Comparison of ENCODE assay signal across 13 cellular contexts in the genomic region with DNA sequence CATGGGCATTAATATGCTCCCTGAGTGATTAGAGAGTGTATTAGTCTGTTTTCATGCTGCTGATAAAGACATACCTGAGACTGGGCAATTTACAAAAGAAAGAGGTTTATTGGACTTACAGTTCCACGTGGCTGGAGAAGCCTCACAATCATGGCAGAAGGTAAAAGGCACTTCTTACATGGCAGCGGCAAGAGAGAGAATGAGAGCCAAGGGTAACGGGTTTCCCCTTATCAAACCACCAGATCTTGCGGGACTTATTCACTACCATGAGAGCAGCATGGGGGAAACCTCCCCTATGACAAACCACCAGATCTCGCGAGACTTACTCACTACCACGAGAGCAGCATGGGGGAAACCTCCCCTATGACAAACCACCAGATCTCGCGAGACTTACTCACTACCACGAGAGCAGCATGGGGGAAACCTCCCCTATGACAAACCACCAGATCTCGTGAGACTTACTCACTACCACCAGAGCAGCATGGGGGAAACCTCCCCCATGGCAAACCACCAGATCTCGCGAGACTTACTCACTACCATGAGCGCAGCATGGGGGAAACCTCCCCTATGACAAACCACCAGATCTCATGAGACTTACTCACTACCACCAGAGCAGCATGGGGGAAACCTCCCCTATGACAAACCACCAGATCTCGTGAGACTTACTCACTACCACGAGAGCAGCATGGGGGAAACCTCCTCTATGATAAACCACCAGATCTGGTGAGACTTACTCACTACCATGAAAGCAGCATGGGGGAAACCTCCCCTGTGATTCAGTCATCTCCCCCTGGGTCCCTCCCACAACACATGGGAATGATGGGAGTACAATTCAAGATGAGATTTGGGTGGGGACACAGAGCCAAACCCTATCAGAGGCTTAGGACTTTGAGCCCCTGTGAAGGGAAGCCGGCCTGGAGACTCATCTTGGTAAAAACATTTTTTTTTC. TPM values are rescaled to one million over a fixed set of nuclear protein-coding genes. Genes with fewer than 3 reads are reported as not detected.
DNase-seq lines count a peak whose midpoint lies in the region; ATAC-seq, FAIRE-seq and TF ChIP-seq lines count a peak whose summit lies in the region.
"Not testable (repeated sequence)": the region's sequence is repeated elsewhere in the genome, so short reads cannot be mapped to it uniquely, and the experiment has no call there.
"Had no signal": no experiment of that assay in that cellular context is flagged by ENCODE, and none has a peak within 500 bp of the region (broad histone marks: within the 10 kb centered on the region; RNA-seq: fewer than 3 reads in every experiment).

No MANE protein-coding gene starts in this region.

- not testable (repeated sequence) for TF ChIP-seq POLR2A in A549 (IDR thresholded peaks at IDR 0.05; ENCODE audit: low read length); H54 (IDR thresholded peaks at IDR 0.05; ENCODE audit: low read depth, low read length); NB4 (IDR thresholded peaks at IDR 0.05; ENCODE audit: extremely low read depth, insufficient read length); K562 (conservative IDR thresholded peaks at IDR 0.05)

- not testable (repeated sequence) for TF ChIP-seq RAD21 in A549 (conservative IDR thresholded peaks at IDR 0.05 in 1 of 2, IDR thresholded peaks at IDR 0.05 in 1 of 2); K562 (CRISPR knock-in tag; conservative IDR thresholded peaks at IDR 0.05 in 1 of 2, IDR thresholded peaks at IDR 0.05 in 1 of 2)

- not testable (repeated sequence) for H3K9me3 Mint-ChIP-seq in activated CD4-positive, alpha-beta T cell treated with anti-CD3 and anti-CD28 coated beads for 36 hours (ENCODE audit: low read depth); immature natural killer cell
- peaks cover 10% of the 10 kb centered on the region for H3K9me3 Mint-ChIP-seq in activated T-helper 17 cell treated with anti-CD3 and anti-CD28 coated beads, Interleukin-2, amount 50 U/mL, for 72 hours

- H3K27me3 ChIP-seq in K562 (ENCODE audit: control insufficient read depth in 2 of 2, insufficient read depth in 2 of 2, low read length in 2 of 2): peaks cover 0 to 41% of the 10 kb centered on the region in 2 experiments; a peak in 2 of 5 replicates

- peak overlapping the region; percentile 67 for H3K27ac Mint-ChIP-seq in activated CD4-positive, alpha-beta T cell treated with anti-CD3 and anti-CD28 coated beads for 36 hours
- peak overlapping the region; percentile 41 for H3K27ac Mint-ChIP-seq in activated T-helper 17 cell treated with anti-CD3 and anti-CD28 coated beads, Interleukin-2, amount 50 U/mL, for 72 hours
- H3K27ac Mint-ChIP-seq in immature natural killer cell: peak overlapping the region in 5 of 6 donors; percentile 5 to 58 (median 42)

- not testable (repeated sequence) for H3K9me1 ChIP-seq in K562 (ENCODE audit: control insufficient read depth, insufficient read depth, low read length)

- TF ChIP-seq CTCF in A549 (IDR thresholded peaks at IDR 0.05); NB4 (IDR thresholded peaks at IDR 0.05; ENCODE audit: low read depth, low read length); K562 (IDR thresholded peaks at IDR 0.05 in 2 of 3, conservative IDR thresholded peaks at IDR 0.05 in 1 of 3; ENCODE audit: insufficient read depth in 2 of 3, low read depth in 1 of 3, low read length in 3 of 3): not testable (repeated sequence)

- H3K79me2 ChIP-seq in K562 (ENCODE audit: control insufficient read depth, insufficient read depth, low read length): not testable (repeated sequence)

- H3K9me3 ChIP-seq in A549; K562 (replicated peaks; ENCODE audit: control insufficient read depth, insufficient read depth, low read depth, low read length): not testable (repeated sequence)

- H3K4me1 Mint-ChIP-seq in activated CD4-positive, alpha-beta T cell treated with anti-CD3 and anti-CD28 coated beads for 36 hours; activated T-helper 17 cell treated with anti-CD3 and anti-CD28 coated beads, Interleukin-2, amount 50 U/mL, for 72 hours: not testable (repeated sequence)
- peaks cover 8 to 13% of the 10 kb centered on the region in 2 donors for H3K4me1 Mint-ChIP-seq in immature natural killer cell

- not testable (repeated sequence) for H3K4me2 ChIP-seq in A549
- 0 out of 2 replicates have a peak overlapping the region, but pooled peaks have one; percentile 18 for H3K4me2 ChIP-seq in K562 (ENCODE audit: insufficient read depth, low read length)

- H3K9ac ChIP-seq in K562 (ENCODE audit: insufficient read depth in 1 of 2, low read depth in 2 of 2, low read length in 2 of 2): not testable (repeated sequence)

- WGBS in A549 (ENCODE audit: missing lambda C conversion rate): 24% methylated on average over 5 of the region's 17 CpGs
- 1% methylated on average over 14 of the region's 17 CpGs for WGBS in K562 (ENCODE audit: insufficient coverage, low coverage, missing lambda C conversion rate)

- not testable (repeated sequence) for H3K27ac ChIP-seq in A549; K562 (ENCODE audit: extremely low read depth, low read depth, low read length)

- not testable (repeated sequence) for H4K20me1 ChIP-seq in K562 (replicated peaks; ENCODE audit: control insufficient read depth, insufficient read depth, low read length)

- H3K4me1 ChIP-seq in A549; K562 (replicated peaks in 1 of 2; ENCODE audit: control insufficient read depth in 2 of 2, insufficient read depth in 2 of 2, low read length in 2 of 2): not testable (repeated sequence)

- in situ Hi-C loops in K562 (cut with MboI): not testable (repeated sequence)

- not testable (repeated sequence) for H3K4me3 ChIP-seq in A549; NB4 (ENCODE audit: low read depth, low read length); K562

- not testable (repeated sequence) for H3K36me3 ChIP-seq in K562 (ENCODE audit: control insufficient read depth, insufficient read depth, low read length)

- not testable (repeated sequence) for TF ChIP-seq EP300 in A549 (IDR thresholded peaks at IDR 0.05); K562 (IDR thresholded peaks at IDR 0.05; ENCODE audit: low read length)

- H3K4me3 Mint-ChIP-seq in activated CD4-positive, alpha-beta T cell treated with anti-CD3 and anti-CD28 coated beads for 36 hours; activated T-helper 17 cell treated with anti-CD3 and anti-CD28 coated beads, Interleukin-2, amount 50 U/mL, for 72 hours; immature natural killer cell: not testable (repeated sequence)

- POLR2A ChIA-PET in A549 (lab: Yijun Ruan, JAX); activated CD4-positive, alpha-beta T cell treated with anti-CD3 and anti-CD28 coated beads for 36 hours (lab: Charles Lee); K562 (lab: Yijun Ruan, JAX): not testable (repeated sequence)

- CTCF ChIA-PET in A549 (lab: Yijun Ruan, JAX); activated CD4-positive, alpha-beta T cell treated with anti-CD3 and anti-CD28 coated beads for 36 hours (lab: Charles Lee); K562 (lab: Yijun Ruan, JAX; ENCODE audit: low intra/inter-chr PET ratio): not testable (repeated sequence)

- H2AFZ ChIP-seq in K562 (ENCODE audit: low read depth, low read length): not testable (repeated sequence)

- FAIRE-seq in A549 (lab: Jason Lieb, UNC): not testable (repeated sequence)
- FAIRE-seq in H54 (lab: Jason Lieb, UNC): peak; percentile 53
- peak; percentile 82 for FAIRE-seq in K562 (lab: Jason Lieb, UNC)

- DNase-seq in A549 (ENCODE audit: low read depth in 1 of 2, low spot score in 1 of 2) (peak in 1 of 2 experiments; percentile 7), NB4 (ENCODE audit: low read depth) (peak; percentile 46), K562 (ENCODE audit: extremely low read depth in 1 of 4, low spot score in 3 of 4) (peak in 1 of 4 experiments; percentile 30), immature natural killer cell (peak in 2 of 3 donors; percentile 13 to 15)
- not testable (repeated sequence) for DNase-seq in H54 (ENCODE audit: insufficient read length, low spot score)
- peak; percentile 34 for DNase-seq in activated CD4-positive, alpha-beta T cell treated with anti-CD3 and anti-CD28 coated beads for 36 hours
- DNase-seq in stimulated activated CD4-positive, alpha-beta T cell treated with anti-CD3 and anti-CD28 coated beads, Interleukin-1b, Interleukin-23, amount 100 ng/mL, for 48 hours: peak; percentile 27

- BruUV-seq in K562 (replicated peaks; lab: Mats Ljungman, UMichigan): not testable (repeated sequence)

- intact Hi-C loops in activated CD4-positive, alpha-beta T cell treated with anti-CD3 and anti-CD28 coated beads for 36 hours (cut with DNase I, micrococcal nuclease); K562 (cut with micrococcal nuclease): not testable (repeated sequence)

- H3K27me3 Mint-ChIP-seq in activated CD4-positive, alpha-beta T cell treated with anti-CD3 and anti-CD28 coated beads for 36 hours; immature natural killer cell (ENCODE audit: low read depth in 3 of 3): not testable (repeated sequence)
- peaks cover 12% of the 10 kb centered on the region for H3K27me3 Mint-ChIP-seq in activated T-helper 17 cell treated with anti-CD3 and anti-CD28 coated beads, Interleukin-2, amount 50 U/mL, for 72 hours

- not testable (repeated sequence) for ATAC-seq in A549, K562
- peak; percentile 49 for ATAC-seq in activated CD4-positive, alpha-beta T cell treated with anti-CD3 and anti-CD28 coated beads for 36 hours
- ATAC-seq in activated T-helper 17 cell treated with anti-CD3 and anti-CD28 coated beads, Interleukin-2, amount 50 U/mL, for 72 hours (replicated peaks): peak; percentile 60

- H3K36me3 Mint-ChIP-seq in activated CD4-positive, alpha-beta T cell treated with anti-CD3 and anti-CD28 coated beads for 36 hours (ENCODE audit: low read depth); activated T-helper 17 cell treated with anti-CD3 and anti-CD28 coated beads, Interleukin-2, amount 50 U/mL, for 72 hours (ENCODE audit: low read depth): not testable (repeated sequence)
- H3K36me3 Mint-ChIP-seq in immature natural killer cell: peaks cover 0 to 17% (median 0%) of the 10 kb centered on the region in 3 donors

RNA-seq across cellular contexts. Expression of a gene that starts 32.4 kb away (rescaled TPM):
- polyA plus RNA-seq in A549 (2011; rRNA removed) (not detected in 2 replicates), A549 (2017; fragmentation: RNase III; extraction: RNeasy Plus Mini Kit Qiagen cat#74134 plus additional on column Dnase treatment) (0.03 TPM in 1 of 3 replicates, not detected in the others), K562 (2011; rRNA removed) (0.04 and 0.08 TPM in 2 replicates), K562 (2014; fragmentation: Illumina TruSeq; extraction: Trizol) (0.22 and 0.33 TPM in 2 replicates), K562 (2014; fragmentation: Nextera tagmentation; extraction: Ambion mirVana) (under 1 TPM in 1 of 2 experiments, not detected in 1; 0.01 TPM), K562 (2014; rRNA removed) (0.17 and 0.22 TPM in 2 replicates), immature natural killer cell (1 to 10 TPM in 1 of 3 donors, under 1 TPM in 2; 0.09 to 1.8 (median 0.24) TPM)
- polyA plus RNA-seq in A549 (2012; cell fraction: cytosol; rRNA removed): not detected in 2 replicates
- not detected in 2 replicates for polyA plus RNA-seq in A549 (2012; cell fraction: nucleus; rRNA removed)
- polyA minus RNA-seq in A549 (2011; rRNA and poly(A)+ RNA removed): not detected in 2 replicates
- under 1 TPM; 0.11 to 0.21 TPM for total RNA-seq in activated CD4-positive, alpha-beta T cell treated with anti-CD3 and anti-CD28 coated beads for 36 hours
- total RNA-seq in activated T-helper 17 cell treated with anti-CD3 and anti-CD28 coated beads, Interleukin-2, amount 50 U/mL, for 72 hours: under 1 TPM; 0.16 to 0.17 TPM
- total RNA-seq in K562 (2011; cell fraction: chromatin; rRNA removed; ENCODE audit: low replicate concordance): 0.19 and 0.28 TPM in 2 replicates
- 0.17 and 0.26 TPM in 2 replicates for total RNA-seq in K562 (2011; cell fraction: nucleolus; rRNA removed)
- total RNA-seq in K562 (2011; cell fraction: nucleoplasm; rRNA removed): 0.31 and 0.44 TPM in 2 replicates
- total RNA-seq in K562 (2014; rRNA removed) (0.18 and 0.45 TPM in 2 replicates), K562 (2014; rRNA removed; fragmentation: Illumina TruSeq; extraction: Trizol) (0.04 and 0.13 TPM in 2 replicates), K562 (2015; rRNA removed; fragmentation: Illumina TruSeq; extraction: Trizol) (0.11 and 0.15 TPM in 2 replicates), K562 (2021) (0.42 and 0.53 TPM in 2 replicates)
- 0.06 and 0.25 TPM in 2 replicates for polyA plus RNA-seq in K562 (2011; cell fraction: cytosol; rRNA removed)
- polyA plus RNA-seq in K562 (2011; cell fraction: nucleus; rRNA removed): 0.04 and 0.61 TPM in 2 replicates
- 0.76 and 1.1 TPM in 2 replicates for polyA plus RNA-seq in K562 (2012)
- not detected in 2 replicates for polyA minus RNA-seq in K562 (2011; rRNA and poly(A)+ RNA removed)
- polyA minus RNA-seq in K562 (2011; cell fraction: cytosol; rRNA and poly(A)+ RNA removed): 0.19 TPM in 1 of 2 replicates, not detected in the other
- 0.13 TPM in 1 of 2 replicates, not detected in the other for polyA minus RNA-seq in K562 (2011; cell fraction: nucleus; rRNA and poly(A)+ RNA removed)
- total RNA-seq: B cell, HFFc6, LHCN-M2, PC-9 had no signal
- polyA plus RNA-seq: CD14-positive monocyte had no signal
